8 cellular contexts compared by ENCODE assay signal in genomic region chr7:38368191-38368605, GRCh38.
A peak's percentile ranks its signal among the peaks of the same experiment; 100 is the strongest.
DNase-seq lines count a peak whose midpoint lies in the region; ATAC-seq and TF ChIP-seq lines count a peak whose summit lies in the region.

No MANE protein-coding gene starts in this region.

- no peak overlapping the region for H2AFZ ChIP-seq in hepatocyte

- DNase-seq in Daoy (ENCODE audit: low read depth) (peak; percentile 90), M059J (ENCODE audit: low read depth) (peak; percentile 77), T-helper 1 cell (peak; percentile 68 to 74 (median 70)), adipocyte (ENCODE audit: low read depth) (peak; percentile 68), hepatocyte (ENCODE audit: low spot score) (peak; percentile 83)
- DNase-seq in stimulated activated CD4-positive, alpha-beta T cell treated with anti-CD3 and anti-CD28 coated beads, Interleukin-1b, Interleukin-23, amount 100 ng/mL, for 24 hours (ENCODE audit: low read depth in 4 of 4, low spot score in 1 of 4): peak in 3 of 4 experiments; percentile 59 to 70 (median 60)

- H3K9me3 ChIP-seq in adipocyte (ENCODE audit: control insufficient read depth, low read length): no peaks in the 10 kb centered on the region
- H3K9me3 ChIP-seq in hepatocyte (ENCODE audit: low read depth): no peaks in the 10 kb centered on the region

- H3K9me2 ChIP-seq in hepatocyte (replicated peaks; ENCODE audit: insufficient read depth): no peaks in the 10 kb centered on the region

- peak; percentile 51 for ATAC-seq in GM21737 (IDR thresholded peaks at IDR 0.05; ENCODE audit: unreplicated experiment)
- no peak for ATAC-seq in GM18520 (IDR thresholded peaks at IDR 0.05; ENCODE audit: unreplicated experiment)

- WGBS in hepatocyte (ENCODE audit: low lambda C conversion rate, missing lambda C conversion rate): 39% methylated on average over 5 of the region's 5 CpGs

- H3K4me3 ChIP-seq in adipocyte (ENCODE audit: low read length) (no peak overlapping the region), hepatocyte (no peak overlapping the region)

- TF ChIP-seq CTCF in hepatocyte (IDR thresholded peaks at IDR 0.05; ENCODE audit: poor library complexity): peak; percentile 51

- H3K36me3 ChIP-seq in adipocyte (ENCODE audit: control insufficient read depth, insufficient read depth, low read length, severe bottlenecking): no peaks in the 10 kb centered on the region
- no peaks in the 10 kb centered on the region for H3K36me3 ChIP-seq in hepatocyte (replicated peaks; ENCODE audit: insufficient read depth, low read depth)

- no peaks in the 10 kb centered on the region for H3K79me2 ChIP-seq in hepatocyte

- H3K4me2 ChIP-seq in hepatocyte: no peak overlapping the region

- peak overlapping the region; percentile 62 for H3K27ac ChIP-seq in hepatocyte

- no peaks in the 10 kb centered on the region for H4K20me1 ChIP-seq in hepatocyte (ENCODE audit: insufficient read depth, poor library complexity, severe bottlenecking)

- H3K9ac ChIP-seq in adipocyte (ENCODE audit: low read length): no peak overlapping the region

- H3K4me1 ChIP-seq in adipocyte (ENCODE audit: control insufficient read depth, insufficient read depth, low read length) (peaks cover 7% of the 10 kb centered on the region), hepatocyte (ENCODE audit: insufficient read depth) (no peaks in the 10 kb centered on the region)

- no peaks in the 10 kb centered on the region for H3K27me3 ChIP-seq in adipocyte (replicated peaks; ENCODE audit: control insufficient read depth, insufficient read depth, low read length)
- H3K27me3 ChIP-seq in hepatocyte: no peaks in the 10 kb centered on the region
